In genomic region chr3:58474967-58475578, GRCh38 we compare ENCODE assay signal across 27 cellular contexts. TPM values are rescaled to one million over a fixed set of nuclear protein-coding genes. Genes with fewer than 3 reads are reported as not detected.
A peak's percentile ranks its signal among the peaks of the same experiment; 100 is the strongest.
DNase-seq lines count a peak whose midpoint lies in the region; ATAC-seq, FAIRE-seq and TF ChIP-seq lines count a peak whose summit lies in the region.
"Had no signal": no experiment of that assay in that cellular context is flagged by ENCODE, and none has a peak within 500 bp of the region (broad histone marks: within the 10 kb centered on the region; RNA-seq: fewer than 3 reads in every experiment).

No MANE protein-coding gene starts in this region.

- H3K36me3 ChIP-seq in OCI-LY7 (ENCODE audit: insufficient read depth, low read length) (no peaks in the 10 kb centered on the region), HepG2 (replicated peaks in 1 of 2; ENCODE audit: control insufficient read depth in 1 of 2, insufficient read depth in 2 of 2, low read length in 2 of 2) (no peaks in the 10 kb centered on the region)
- H3K36me3 ChIP-seq: breast epithelium, colonic mucosa, esophagus squamous epithelium, thyroid gland had no signal

- DNase-seq in GM12891 (ENCODE audit: insufficient read length, low spot score) (no peak), OCI-LY7 (ENCODE audit: low spot score) (peak; percentile 65), HepG2 (ENCODE audit: low spot score) (peak; percentile 58)
- no peak for DNase-seq in stimulated activated naive B cell treated with anti-CD40 and anti-IgM and Interleukin-4, amounts not matched to agents 10 μg/mL and 1 μg/mL and 100 μg/mL, for 72 hours
- DNase-seq: activated CD4-positive, alpha-beta T cell treated with anti-CD3 and anti-CD28 coated beads, Interleukin-2, amount 10 ng/mL, durations not matched to agents 7 days and 5 days; activated naive CD4-positive, alpha-beta T cell treated with Interleukin-2 at 50 U/mL for 16 hours; activated T-cell treated with anti-CD3 and anti-CD28 coated beads, Interleukin-2, amount 50 U/mL, for 48 hours; colonic mucosa; endodermal cell; esophagus squamous epithelium; H7; hypothalamus; left ventricle myocardium superior; midbrain; NCI-H146; right cardiac atrium; stimulated activated CD4-positive, alpha-beta T cell treated with anti-CD3 and anti-CD28 coated beads, Interleukin-4, amount 100 ng/mL, for 4 hours; stimulated activated naive CD8-positive, alpha-beta T cell treated with anti-CD3 and anti-CD28 coated beads, Interleukin-15, Interleukin-2, amounts not matched to agents 100 U/mL and 50 U/mL, for 24 hours; thyroid gland had no signal

- TF ChIP-seq CTCF in OCI-LY7 (conservative IDR thresholded peaks at IDR 0.05; ENCODE audit: low read length) (no peak), HepG2 (CRISPR knock-in tag; IDR thresholded peaks at IDR 0.05) (no peak)

- peaks cover 21% of the 10 kb centered on the region for H3K4me1 ChIP-seq in OCI-LY7 (ENCODE audit: insufficient read depth, low read length, poor library complexity, severe bottlenecking)
- H3K4me1 ChIP-seq in HepG2 (ENCODE audit: insufficient read depth, low read length): peaks cover 80% of the 10 kb centered on the region
- H3K4me1 ChIP-seq: breast epithelium had no signal

- H3K27ac ChIP-seq in OCI-LY7 (ENCODE audit: low read depth, low read length, poor library complexity, severe bottlenecking) (peak overlapping the region; percentile 21), HepG2 (ENCODE audit: extremely low read length, insufficient read depth, low read length) (peak overlapping the region; percentile 78)
- H3K27ac ChIP-seq: breast epithelium, colonic mucosa, esophagus squamous epithelium, parathyroid adenoma, thyroid gland had no signal

- H3K27ac Mint-ChIP-seq in stimulated activated naive B cell treated with anti-CD40 and anti-IgM and Interleukin-4, amounts not matched to agents 10 μg/mL and 1 μg/mL and 100 μg/mL, for 72 hours: peak overlapping the region; percentile 4
- H3K27ac Mint-ChIP-seq: activated CD4-positive, alpha-beta T cell treated with anti-CD3 and anti-CD28 coated beads, Interleukin-2, amount 10 ng/mL, durations not matched to agents 7 days and 5 days; endodermal cell; natural killer cell treated with Interleukin-12 subunit alpha and Interleukin-12 subunit beta and Interleukin-15 and Interleukin-18, amount 100 ng/mL, for 72 hours; T-helper 1 cell treated with Interleukin-12 subunit alpha and Interleukin-12 subunit beta and Interleukin-4 antibody, amounts not matched to agents 30 μg/mL and 1 μg/mL, for 36 hours had no signal

- peak; percentile 85 for FAIRE-seq in GM12891 (lab: Jason Lieb, UNC)
- FAIRE-seq in HepG2 (lab: Jason Lieb, UNC): peak; percentile 30
- FAIRE-seq: frontal cortex had no signal

- H4K20me1 ChIP-seq in OCI-LY7 (ENCODE audit: insufficient read depth, low read length): no peaks in the 10 kb centered on the region
- H4K20me1 ChIP-seq in HepG2 (ENCODE audit: insufficient read depth, low read length): no peaks in the 10 kb centered on the region

- 4% methylated on average over 3 of the region's 3 CpGs for WGBS in HepG2 (ENCODE audit: low lambda C conversion rate)

- no peaks in the 10 kb centered on the region for H3K9me2 ChIP-seq in OCI-LY7 (ENCODE audit: insufficient read depth, low read length)

- peak overlapping the region; percentile 40 for H3K9ac ChIP-seq in HepG2 (ENCODE audit: insufficient read depth, low read depth, low read length)
- H3K9ac ChIP-seq: parathyroid adenoma had no signal

- H3K4me3 ChIP-seq in OCI-LY7 (ENCODE audit: low read depth, low read length, poor library complexity, severe bottlenecking) (peak overlapping the region; percentile 42), HepG2 (replicated peaks in 1 of 3; ENCODE audit: insufficient read depth in 1 of 3, low read depth in 2 of 3, low read length in 3 of 3) (peak overlapping the region in 2 of 3 experiments; percentile 9 to 31; a peak in 2 of 6 replicates)
- H3K4me3 ChIP-seq: breast epithelium, colonic mucosa, esophagus squamous epithelium, thyroid gland had no signal

- BruUV-seq in OCI-LY7 (replicated peaks; lab: Mats Ljungman, UMichigan) (no TSS peak), HepG2 (replicated peaks; lab: Mats Ljungman, UMichigan) (no TSS peak)

- no peak for TF ChIP-seq RAD21 in HepG2 (CRISPR knock-in tag; IDR thresholded peaks at IDR 0.05)

- no peaks in the 10 kb centered on the region for H3K36me3 Mint-ChIP-seq in stimulated activated naive B cell treated with anti-CD40 and anti-IgM and Interleukin-4, amounts not matched to agents 10 μg/mL and 1 μg/mL and 100 μg/mL, for 72 hours
- H3K36me3 Mint-ChIP-seq: natural killer cell treated with Interleukin-12 subunit alpha and Interleukin-12 subunit beta and Interleukin-15 and Interleukin-18, amount 100 ng/mL, for 72 hours had no signal

- TF ChIP-seq POLR2A in GM12891 (IDR thresholded peaks at IDR 0.05; ENCODE audit: low read depth, low read length): no peak
- no peak for TF ChIP-seq POLR2A in HepG2 (IDR thresholded peaks at IDR 0.05; ENCODE audit: insufficient read depth in 1 of 2, low read depth in 2 of 2, low read length in 2 of 2)

- in situ Hi-C loops in HepG2 (cut with HindIII; ENCODE audit: extremely low pct_ligation_motif_present, low pct_unique_long_range_greater_than_20kb): no loop called here

- H3K4me2 ChIP-seq in OCI-LY7 (ENCODE audit: low read length) (peak overlapping the region; percentile 71), HepG2 (ENCODE audit: low read depth, low read length) (peak overlapping the region; percentile 76)

- H2AFZ ChIP-seq in OCI-LY7 (ENCODE audit: low read length) (peak overlapping the region; percentile 84), HepG2 (ENCODE audit: low read length) (no peak overlapping the region)
- H2AFZ ChIP-seq: parathyroid adenoma had no signal

- intact Hi-C loops in OCI-LY7 (cut with micrococcal nuclease; ENCODE audit: unreplicated experiment) (no loop called here), HepG2 (cut with micrococcal nuclease; ENCODE audit: unreplicated experiment) (loop anchor here (5.0 kb wide), 1 partner anchor 38 kb away; no protein-coding TSS in a partner anchor)

- H3K9me3 ChIP-seq in OCI-LY7 (ENCODE audit: low read length): no peaks in the 10 kb centered on the region
- H3K9me3 ChIP-seq in HepG2 (ENCODE audit: low read length): no peaks in the 10 kb centered on the region
- H3K9me3 ChIP-seq: breast epithelium, colonic mucosa, esophagus squamous epithelium, thyroid gland had no signal

- peaks cover 0 to 3% of the 10 kb centered on the region in 2 donors for H3K9me3 Mint-ChIP-seq in stimulated activated naive B cell treated with anti-CD40 and anti-IgM and Interleukin-4, amounts not matched to agents 10 μg/mL and 1 μg/mL and 100 μg/mL, for 72 hours
- H3K9me3 Mint-ChIP-seq: natural killer cell treated with Interleukin-12 subunit alpha and Interleukin-12 subunit beta and Interleukin-15 and Interleukin-18, amount 100 ng/mL, for 72 hours had no signal

- H3K4me1 Mint-ChIP-seq in stimulated activated naive B cell treated with anti-CD40 and anti-IgM and Interleukin-4, amounts not matched to agents 10 μg/mL and 1 μg/mL and 100 μg/mL, for 72 hours: peaks cover 27 to 46% of the 10 kb centered on the region in 2 donors

- H3K4me3 Mint-ChIP-seq in stimulated activated naive B cell treated with anti-CD40 and anti-IgM and Interleukin-4, amounts not matched to agents 10 μg/mL and 1 μg/mL and 100 μg/mL, for 72 hours: peak overlapping the region; percentile 42 to 55
- H3K4me3 Mint-ChIP-seq: activated CD4-positive, alpha-beta T cell treated with anti-CD3 and anti-CD28 coated beads, Interleukin-2, amount 10 ng/mL, durations not matched to agents 7 days and 5 days; endodermal cell; natural killer cell treated with Interleukin-12 subunit alpha and Interleukin-12 subunit beta and Interleukin-15 and Interleukin-18, amount 100 ng/mL, for 72 hours; T-helper 1 cell treated with Interleukin-12 subunit alpha and Interleukin-12 subunit beta and Interleukin-4 antibody, amounts not matched to agents 30 μg/mL and 1 μg/mL, for 36 hours had no signal

- H3K79me2 ChIP-seq in OCI-LY7 (ENCODE audit: insufficient read depth, low read depth, low read length) (no peaks in the 10 kb centered on the region), HepG2 (ENCODE audit: insufficient read depth, low read length) (no peaks in the 10 kb centered on the region)
- H3K79me2 ChIP-seq: parathyroid adenoma had no signal

- TF ChIP-seq EP300 in HepG2 (IDR thresholded peaks at IDR 0.05; ENCODE audit: low read depth in 2 of 2, low read length in 2 of 2) (peak in 1 of 2 experiments; percentile 65; a peak in 1 of 4 replicates), HepG2 (CRISPR knock-in tag; IDR thresholded peaks at IDR 0.05; ENCODE audit: borderline replicate concordance) (peak; percentile 46; the same call in 1 of the 2 replicates)

- CTCF ChIA-PET in OCI-LY7 (lab: Charles Lee; ENCODE audit: unreplicated experiment): interaction anchor here (1.3 kb wide), 1 partner anchor 99 kb away, joined by 4 read pairs; no protein-coding TSS in a partner anchor
- CTCF ChIA-PET in HepG2 (lab: Yijun Ruan, JAX; ENCODE audit: low intra/inter-chr PET ratio, low total read pairs): no interaction called here

- ATAC-seq in HepG2 (peak; percentile 50), GM19023 (IDR thresholded peaks at IDR 0.05; ENCODE audit: unreplicated experiment) (no peak), HG03196 (IDR thresholded peaks at IDR 0.05; ENCODE audit: unreplicated experiment) (no peak), HG03097 (IDR thresholded peaks at IDR 0.05; ENCODE audit: low FRiP score, unreplicated experiment) (no peak)
- peak; percentile 54 to 61 for ATAC-seq in stimulated activated naive B cell treated with anti-CD40 and anti-IgM and Interleukin-4, amounts not matched to agents 10 μg/mL and 1 μg/mL and 100 μg/mL, for 72 hours (replicated peaks)
- ATAC-seq: natural killer cell treated with Interleukin-12 subunit alpha and Interleukin-12 subunit beta and Interleukin-15 and Interleukin-18, amount 100 ng/mL, for 72 hours; stimulated activated naive CD8-positive, alpha-beta T cell treated with anti-CD3 and anti-CD28 coated beads, Interleukin-15, Interleukin-2, amounts not matched to agents 100 U/mL and 50 U/mL, for 24 hours had no signal

- H3K27me3 Mint-ChIP-seq in stimulated activated naive B cell treated with anti-CD40 and anti-IgM and Interleukin-4, amounts not matched to agents 10 μg/mL and 1 μg/mL and 100 μg/mL, for 72 hours: no peaks in the 10 kb centered on the region

- POLR2A ChIA-PET in OCI-LY7 (lab: Charles Lee) (interaction anchor here (0.7 to 1.2 kb wide), 2 partner anchors 20 to 339 kb away, joined by 3 read pairs; no protein-coding TSS in a partner anchor), HepG2 (lab: Yijun Ruan, JAX) (interaction anchor here (0.9 to 1.4 kb wide), 2 partner anchors 12 to 13 kb away, joined by 3 to 4 read pairs; no protein-coding TSS in a partner anchor)

- H3K27me3 ChIP-seq in HepG2 (ENCODE audit: control insufficient read depth in 1 of 2, insufficient read depth in 2 of 2, low read length in 2 of 2): no peaks in the 10 kb centered on the region
- H3K27me3 ChIP-seq: breast epithelium, colonic mucosa, esophagus squamous epithelium, thyroid gland had no signal

RNA-seq across cellular contexts. Expression of gene KCTD6, which starts 16.8 kb away (rescaled TPM):
- polyA plus RNA-seq in GM12891 (2012; ENCODE audit: low read depth, missing spikeins): 2.3 TPM
- total RNA-seq in OCI-LY7 (2014; rRNA removed; shearing (Covaris generic)): 12.6 and 17.1 TPM in 2 replicates
- 16.4 and 16.6 TPM in 2 replicates for total RNA-seq in OCI-LY7 (2022)
- total RNA-seq in HepG2 (2016; rRNA removed; fragmentation: Illumina TruSeq; extraction: Trizol): 14.0 and 14.2 TPM in 2 replicates
- total RNA-seq in HepG2 (2016; cell fraction: cytosol; rRNA removed; fragmentation: Illumina TruSeq; extraction: Trizol; ENCODE audit: low read depth): 9.3 and 12.2 TPM in 2 replicates
- 13.2 and 17.0 TPM in 2 replicates for total RNA-seq in HepG2 (2016; cell fraction: insoluble cytoplasmic fraction; rRNA removed; fragmentation: Illumina TruSeq; extraction: Trizol)
- 20.0 and 22.1 TPM in 2 replicates for total RNA-seq in HepG2 (2016; cell fraction: membrane; rRNA removed; fragmentation: Illumina TruSeq; extraction: Trizol)
- total RNA-seq in HepG2 (2016; cell fraction: nucleus; rRNA removed; fragmentation: Illumina TruSeq; extraction: Trizol): 12.3 and 13.2 TPM in 2 replicates
- polyA plus RNA-seq in HepG2 (2011; rRNA removed): 12.0 and 13.4 TPM in 2 replicates
- polyA plus RNA-seq in HepG2 (2011; cell fraction: cytosol; rRNA removed): 6.5 and 11.1 TPM in 2 replicates
- 7.0 and 14.1 TPM in 2 replicates for polyA plus RNA-seq in HepG2 (2011; cell fraction: nucleus; rRNA removed)
- 10.7 and 12.1 TPM in 2 replicates for polyA plus RNA-seq in HepG2 (2012)
- 10.5 and 12.2 TPM in 2 replicates for polyA plus RNA-seq in HepG2 (2016; cell fraction: cytosol; fragmentation: Illumina TruSeq; extraction: Trizol; ENCODE audit: low read depth)
- 19.5 and 23.9 TPM in 2 replicates for polyA plus RNA-seq in HepG2 (2016; cell fraction: insoluble cytoplasmic fraction; fragmentation: Illumina TruSeq; extraction: Trizol; ENCODE audit: low read depth)
- polyA plus RNA-seq in HepG2 (2016; cell fraction: membrane; fragmentation: Illumina TruSeq; extraction: Trizol; ENCODE audit: low read depth): 17.5 and 18.4 TPM in 2 replicates
- polyA plus RNA-seq in HepG2 (2016; cell fraction: nucleus; fragmentation: Illumina TruSeq; extraction: Trizol; ENCODE audit: insufficient read depth, low read depth): 23.8 and 26.9 TPM in 2 replicates
- 3.9 and 8.0 TPM in 2 replicates for polyA minus RNA-seq in HepG2 (2011; rRNA and poly(A)+ RNA removed; ENCODE audit: low replicate concordance)
- 4.9 and 5.9 TPM in 2 replicates for polyA minus RNA-seq in HepG2 (2011; cell fraction: cytosol; rRNA and poly(A)+ RNA removed)
- 7.3 and 17.8 TPM in 2 replicates for polyA minus RNA-seq in HepG2 (2011; cell fraction: nucleus; rRNA and poly(A)+ RNA removed)

RNA-seq across cellular contexts. Expression of gene PDHB, which starts 41.4 kb away (rescaled TPM):
- 61.4 TPM for polyA plus RNA-seq in GM12891 (2012; ENCODE audit: low read depth, missing spikeins)
- total RNA-seq in OCI-LY7 (2014; rRNA removed; shearing (Covaris generic)): 60.8 and 76.8 TPM in 2 replicates
- total RNA-seq in OCI-LY7 (2022) (82.4 and 86.6 TPM in 2 replicates), HepG2 (2016; rRNA removed; fragmentation: Illumina TruSeq; extraction: Trizol) (153 and 229 TPM in 2 replicates)
- 14.8 and 15.6 TPM in 2 replicates for total RNA-seq in HepG2 (2016; cell fraction: cytosol; rRNA removed; fragmentation: Illumina TruSeq; extraction: Trizol; ENCODE audit: low read depth)
- total RNA-seq in HepG2 (2016; cell fraction: insoluble cytoplasmic fraction; rRNA removed; fragmentation: Illumina TruSeq; extraction: Trizol): 155 and 245 TPM in 2 replicates
- total RNA-seq in HepG2 (2016; cell fraction: membrane; rRNA removed; fragmentation: Illumina TruSeq; extraction: Trizol): 30.6 and 31.8 TPM in 2 replicates
- total RNA-seq in HepG2 (2016; cell fraction: nucleus; rRNA removed; fragmentation: Illumina TruSeq; extraction: Trizol): 63.1 and 66.4 TPM in 2 replicates
- polyA plus RNA-seq in HepG2 (2011; rRNA removed): 97.1 and 108 TPM in 2 replicates
- 68.4 and 102 TPM in 2 replicates for polyA plus RNA-seq in HepG2 (2011; cell fraction: cytosol; rRNA removed)
- 28.4 and 37.7 TPM in 2 replicates for polyA plus RNA-seq in HepG2 (2011; cell fraction: nucleus; rRNA removed)
- polyA plus RNA-seq in HepG2 (2012): 113 and 146 TPM in 2 replicates
- 11.6 and 12.1 TPM in 2 replicates for polyA plus RNA-seq in HepG2 (2016; cell fraction: cytosol; fragmentation: Illumina TruSeq; extraction: Trizol; ENCODE audit: low read depth)
- 209 and 226 TPM in 2 replicates for polyA plus RNA-seq in HepG2 (2016; cell fraction: insoluble cytoplasmic fraction; fragmentation: Illumina TruSeq; extraction: Trizol; ENCODE audit: low read depth)
- 23.0 and 24.8 TPM in 2 replicates for polyA plus RNA-seq in HepG2 (2016; cell fraction: membrane; fragmentation: Illumina TruSeq; extraction: Trizol; ENCODE audit: low read depth)
- polyA plus RNA-seq in HepG2 (2016; cell fraction: nucleus; fragmentation: Illumina TruSeq; extraction: Trizol; ENCODE audit: insufficient read depth, low read depth): 66.3 and 77.5 TPM in 2 replicates
- 76.8 and 97.2 TPM in 2 replicates for polyA minus RNA-seq in HepG2 (2011; rRNA and poly(A)+ RNA removed; ENCODE audit: low replicate concordance)
- polyA minus RNA-seq in HepG2 (2011; cell fraction: cytosol; rRNA and poly(A)+ RNA removed): 47.7 and 50.9 TPM in 2 replicates
- 91.3 and 98.1 TPM in 2 replicates for polyA minus RNA-seq in HepG2 (2011; cell fraction: nucleus; rRNA and poly(A)+ RNA removed)

Comparison
In these comparisons a context has a peak if more than half of its experiments do, and no peak if none do; other contexts are left out.
1. DNase-seq: peak in OCI-LY7 (single experiment) and HepG2 (single experiment); none in GM12891 (single experiment) and stimulated activated naive B cell treated with anti-CD40 and anti-IgM and Interleukin-4, amounts not matched to agents 10 μg/mL and 1 μg/mL and 100 μg/mL, for 72 hours (single experiment).
2. ATAC-seq: peak in HepG2 (single experiment) and stimulated activated naive B cell treated with anti-CD40 and anti-IgM and Interleukin-4, amounts not matched to agents 10 μg/mL and 1 μg/mL and 100 μg/mL, for 72 hours (2 of 2); none in GM19023 (single experiment), HG03196 (single experiment) and HG03097 (single experiment).